Comparison of ENCODE assay signal across 25 cellular contexts in the genomic region with DNA sequence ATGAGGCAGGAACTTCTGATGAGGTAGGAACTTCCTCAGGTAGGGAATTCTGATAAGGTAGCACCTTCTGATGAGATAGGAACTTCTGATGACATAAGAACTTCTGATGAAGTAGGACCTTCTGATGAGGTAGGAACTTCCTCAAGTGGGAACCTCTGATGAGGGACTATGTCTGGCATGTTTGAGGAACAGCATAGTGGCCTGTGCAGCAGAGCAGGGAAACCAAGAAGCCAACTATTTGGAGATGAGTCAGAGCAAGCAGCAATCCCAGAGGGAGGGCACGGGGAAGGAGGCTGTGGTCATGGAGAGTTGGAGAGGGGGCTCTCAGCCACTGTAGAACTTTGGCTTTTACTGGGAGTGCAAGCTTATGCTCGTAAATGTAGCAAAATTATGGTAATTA.
"Had no signal": no experiment of that assay in that cellular context is flagged by ENCODE, and none has a peak within 500 bp of the region (broad histone marks: within the 10 kb centered on the region; RNA-seq: fewer than 3 reads in every experiment).

No MANE protein-coding gene starts in this region.

- H3K27ac ChIP-seq: coronary artery, esophagus squamous epithelium, heart left ventricle, parathyroid adenoma, transverse colon, uterus, VCaP had no signal

- H3K4me3 ChIP-seq: coronary artery, esophagus squamous epithelium, heart left ventricle, transverse colon, uterus had no signal

- H3K27me3 ChIP-seq: esophagus squamous epithelium, heart left ventricle, transverse colon, uterus had no signal

- H3K9ac ChIP-seq: parathyroid adenoma had no signal

- H3K79me2 ChIP-seq: parathyroid adenoma had no signal

- H2AFZ ChIP-seq: parathyroid adenoma had no signal

- H3K27ac Mint-ChIP-seq: activated CD4-positive, alpha-beta T cell treated with anti-CD3 and anti-CD28 coated beads, Interleukin-2, amount 10 ng/mL, durations not matched to agents 24 days and 14 days; activated CD8-positive, alpha-beta memory T cell treated with anti-CD3 and anti-CD28 coated beads, Interleukin-2, amount 10 ng/mL, durations not matched to agents 7 days and 5 days; activated CD8-positive, alpha-beta T cell treated with anti-CD3 and anti-CD28 coated beads for 36 hours; activated naive CD8-positive, alpha-beta T cell treated with anti-CD3 and anti-CD28 coated beads, Interleukin-2, amount 50 U/mL, for 24 hours; endodermal cell; memory B cell; nephron progenitor cell; stimulated activated effector memory CD8-positive, alpha-beta T cell treated with anti-CD3 and anti-CD28 coated beads, Interleukin-12 subunit alpha, Interleukin-12 subunit beta, amount 100 ng/mL, for 72 hours; stimulated activated naive CD8-positive, alpha-beta T cell treated with anti-CD3 and anti-CD28 coated beads, Interleukin-15, amount 100 ng/mL, for 72 hours had no signal

- H3K4me1 Mint-ChIP-seq: activated CD4-positive, alpha-beta T cell treated with anti-CD3 and anti-CD28 coated beads, Interleukin-2, amount 10 ng/mL, durations not matched to agents 24 days and 14 days; activated CD8-positive, alpha-beta memory T cell treated with anti-CD3 and anti-CD28 coated beads, Interleukin-2, amount 10 ng/mL, durations not matched to agents 7 days and 5 days; activated naive CD8-positive, alpha-beta T cell treated with anti-CD3 and anti-CD28 coated beads, Interleukin-2, amount 50 U/mL, for 24 hours; endodermal cell; memory B cell; nephron progenitor cell; stimulated activated naive CD8-positive, alpha-beta T cell treated with anti-CD3 and anti-CD28 coated beads, Interleukin-15, amount 100 ng/mL, for 72 hours had no signal

- H3K27me3 Mint-ChIP-seq: activated CD4-positive, alpha-beta T cell treated with anti-CD3 and anti-CD28 coated beads, Interleukin-2, amount 10 ng/mL, durations not matched to agents 24 days and 14 days had no signal

- H3K36me3 ChIP-seq: esophagus squamous epithelium, transverse colon, uterus had no signal

- H3K9me3 ChIP-seq: esophagus squamous epithelium, transverse colon had no signal

- DNase-seq: activated CD8-positive, alpha-beta memory T cell treated with anti-CD3 and anti-CD28 coated beads, Interleukin-2, amount 10 ng/mL, durations not matched to agents 7 days and 5 days; activated effector memory CD4-positive, alpha-beta T cell treated with anti-CD3 and anti-CD28 coated beads, Interleukin-2, amount 50 U/mL, for 16 hours; activated naive CD4-positive, alpha-beta T cell treated with anti-CD3 and anti-CD28 coated beads, Interleukin-2, amount 50 U/mL, for 16 hours; activated T-cell treated with anti-CD3 and anti-CD28 coated beads for 4 hours; cerebellar nuclear complex; endodermal cell; esophagus squamous epithelium; heart left ventricle; islet precursor cell; left colon; nephron progenitor cell; small intestine; transverse colon; uterus had no signal

- ATAC-seq: activated CD4-positive, CD25-positive, alpha-beta regulatory T cell treated with anti-CD3 and anti-CD28 coated beads, Interleukin-2, amount 50 U/mL, for 24 hours; activated CD8-positive, alpha-beta memory T cell treated with anti-CD3 and anti-CD28 coated beads, Interleukin-2, amount 10 ng/mL, durations not matched to agents 7 days and 5 days; activated CD8-positive, alpha-beta T cell treated with anti-CD3 and anti-CD28 coated beads for 36 hours; activated naive CD8-positive, alpha-beta T cell treated with anti-CD3 and anti-CD28 coated beads, Interleukin-2, amount 50 U/mL, for 24 hours; heart left ventricle; left colon; right cardiac atrium; stimulated activated effector memory CD8-positive, alpha-beta T cell treated with anti-CD3 and anti-CD28 coated beads, Interleukin-12 subunit alpha, Interleukin-12 subunit beta, amount 100 ng/mL, for 72 hours; stimulated activated naive CD8-positive, alpha-beta T cell treated with anti-CD3 and anti-CD28 coated beads, Interleukin-15, amount 100 ng/mL, for 72 hours had no signal

- H3K36me3 Mint-ChIP-seq: activated CD8-positive, alpha-beta memory T cell treated with anti-CD3 and anti-CD28 coated beads, Interleukin-2, amount 10 ng/mL, durations not matched to agents 7 days and 5 days; memory B cell; stimulated activated effector memory CD8-positive, alpha-beta T cell treated with anti-CD3 and anti-CD28 coated beads, Interleukin-12 subunit alpha, Interleukin-12 subunit beta, amount 100 ng/mL, for 72 hours had no signal

- H3K9me3 Mint-ChIP-seq: activated CD4-positive, alpha-beta T cell treated with anti-CD3 and anti-CD28 coated beads, Interleukin-2, amount 10 ng/mL, durations not matched to agents 24 days and 14 days had no signal

- H3K4me3 Mint-ChIP-seq: activated CD4-positive, alpha-beta T cell treated with anti-CD3 and anti-CD28 coated beads, Interleukin-2, amount 10 ng/mL, durations not matched to agents 24 days and 14 days; activated CD8-positive, alpha-beta memory T cell treated with anti-CD3 and anti-CD28 coated beads, Interleukin-2, amount 10 ng/mL, durations not matched to agents 7 days and 5 days; activated CD8-positive, alpha-beta T cell treated with anti-CD3 and anti-CD28 coated beads for 36 hours; activated naive CD8-positive, alpha-beta T cell treated with anti-CD3 and anti-CD28 coated beads, Interleukin-2, amount 50 U/mL, for 24 hours; endodermal cell; memory B cell; nephron progenitor cell; stimulated activated effector memory CD8-positive, alpha-beta T cell treated with anti-CD3 and anti-CD28 coated beads, Interleukin-12 subunit alpha, Interleukin-12 subunit beta, amount 100 ng/mL, for 72 hours; stimulated activated naive CD8-positive, alpha-beta T cell treated with anti-CD3 and anti-CD28 coated beads, Interleukin-15, amount 100 ng/mL, for 72 hours had no signal

- H3K4me1 ChIP-seq: esophagus squamous epithelium, heart left ventricle, parathyroid adenoma, transverse colon, uterus had no signal
